ENCODE assay signal across 1 cellular context in the genomic region with DNA sequence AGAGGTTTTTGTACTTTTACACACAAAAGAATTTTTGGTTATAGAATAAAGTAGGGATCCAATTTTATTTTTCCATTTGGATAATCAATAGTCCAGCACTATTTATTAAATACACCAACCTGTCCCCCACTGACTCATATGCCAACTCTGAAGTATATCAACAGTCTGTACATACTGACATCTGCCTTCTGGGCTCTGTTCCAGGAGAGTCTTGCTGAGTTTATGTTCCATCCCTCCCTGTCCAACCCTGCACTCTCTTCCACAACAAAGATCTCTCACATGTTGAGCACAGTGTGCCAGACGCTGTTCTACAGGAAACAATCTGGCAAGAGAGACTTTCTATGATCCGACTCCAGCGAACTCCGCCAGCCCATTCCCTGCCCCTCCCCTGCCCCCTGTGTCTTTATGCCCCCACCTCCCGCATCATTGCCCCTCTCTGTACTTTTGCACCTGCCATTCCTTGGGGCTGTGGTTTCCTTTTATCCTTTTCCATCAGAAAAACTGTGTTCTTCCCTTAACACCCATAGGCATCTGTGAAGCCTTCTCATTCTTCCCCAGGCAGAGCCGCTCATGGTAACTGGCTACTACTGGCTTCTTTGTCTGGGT.
TF ChIP-seq lines count a peak whose summit lies in the region.

No MANE protein-coding gene starts in this region.

TF ChIP-seq in HepG2, 621 proteins besides CTCF, POLR2A, EP300 and RAD21:
- TF ChIP-seq TCF7 (IDR thresholded peaks at IDR 0.05; ENCODE audit: low read depth): no peak
- no peak for TF ChIP-seq ATF1 (CRISPR knock-in tag; IDR thresholded peaks at IDR 0.05)
- no peak for TF ChIP-seq ZNF460 (CRISPR knock-in tag; IDR thresholded peaks at IDR 0.05; ENCODE audit: borderline replicate concordance)
- TF ChIP-seq MAFF (IDR thresholded peaks at IDR 0.05; ENCODE audit: low read depth, low read length): no peak
- TF ChIP-seq JUNB (CRISPR knock-in tag; IDR thresholded peaks at IDR 0.05; ENCODE audit: borderline replicate concordance): no peak
- no peak for TF ChIP-seq MZF1 (CRISPR knock-in tag; IDR thresholded peaks at IDR 0.05; ENCODE audit: borderline replicate concordance)
- TF ChIP-seq, protein P1, sequence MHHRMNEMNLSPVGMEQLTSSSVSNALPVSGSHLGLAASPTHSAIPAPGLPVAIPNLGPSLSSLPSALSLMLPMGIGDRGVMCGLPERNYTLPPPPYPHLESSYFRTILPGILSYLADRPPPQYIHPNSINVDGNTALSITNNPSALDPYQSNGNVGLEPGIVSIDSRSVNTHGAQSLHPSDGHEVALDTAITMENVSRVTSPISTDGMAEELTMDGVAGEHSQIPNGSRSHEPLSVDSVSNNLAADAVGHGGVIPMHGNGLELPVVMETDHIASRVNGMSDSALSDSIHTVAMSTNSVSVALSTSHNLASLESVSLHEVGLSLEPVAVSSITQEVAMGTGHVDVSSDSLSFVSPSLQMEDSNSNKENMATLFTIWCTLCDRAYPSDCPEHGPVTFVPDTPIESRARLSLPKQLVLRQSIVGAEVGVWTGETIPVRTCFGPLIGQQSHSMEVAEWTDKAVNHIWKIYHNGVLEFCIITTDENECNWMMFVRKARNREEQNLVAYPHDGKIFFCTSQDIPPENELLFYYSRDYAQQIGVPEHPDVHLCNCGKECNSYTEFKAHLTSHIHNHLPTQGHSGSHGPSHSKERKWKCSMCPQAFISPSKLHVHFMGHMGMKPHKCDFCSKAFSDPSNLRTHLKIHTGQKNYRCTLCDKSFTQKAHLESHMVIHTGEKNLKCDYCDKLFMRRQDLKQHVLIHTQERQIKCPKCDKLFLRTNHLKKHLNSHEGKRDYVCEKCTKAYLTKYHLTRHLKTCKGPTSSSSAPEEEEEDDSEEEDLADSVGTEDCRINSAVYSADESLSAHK (CRISPR knock-in tag; IDR thresholded peaks at IDR 0.05; ENCODE audit: borderline replicate concordance): no peak
- TF ChIP-seq PHF5A (CRISPR knock-in tag; IDR thresholded peaks at IDR 0.05; ENCODE audit: low read depth, unreplicated experiment): no peak
- TF ChIP-seq, protein P2, sequence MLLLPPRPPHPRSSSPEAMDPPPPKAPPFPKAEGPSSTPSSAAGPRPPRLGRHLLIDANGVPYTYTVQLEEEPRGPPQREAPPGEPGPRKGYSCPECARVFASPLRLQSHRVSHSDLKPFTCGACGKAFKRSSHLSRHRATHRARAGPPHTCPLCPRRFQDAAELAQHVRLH (CRISPR knock-in tag; IDR thresholded peaks at IDR 0.05; ENCODE audit: borderline replicate concordance, low read depth): no peak
- TF ChIP-seq, protein P3, sequence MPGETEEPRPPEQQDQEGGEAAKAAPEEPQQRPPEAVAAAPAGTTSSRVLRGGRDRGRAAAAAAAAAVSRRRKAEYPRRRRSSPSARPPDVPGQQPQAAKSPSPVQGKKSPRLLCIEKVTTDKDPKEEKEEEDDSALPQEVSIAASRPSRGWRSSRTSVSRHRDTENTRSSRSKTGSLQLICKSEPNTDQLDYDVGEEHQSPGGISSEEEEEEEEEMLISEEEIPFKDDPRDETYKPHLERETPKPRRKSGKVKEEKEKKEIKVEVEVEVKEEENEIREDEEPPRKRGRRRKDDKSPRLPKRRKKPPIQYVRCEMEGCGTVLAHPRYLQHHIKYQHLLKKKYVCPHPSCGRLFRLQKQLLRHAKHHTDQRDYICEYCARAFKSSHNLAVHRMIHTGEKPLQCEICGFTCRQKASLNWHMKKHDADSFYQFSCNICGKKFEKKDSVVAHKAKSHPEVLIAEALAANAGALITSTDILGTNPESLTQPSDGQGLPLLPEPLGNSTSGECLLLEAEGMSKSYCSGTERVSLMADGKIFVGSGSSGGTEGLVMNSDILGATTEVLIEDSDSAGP (CRISPR knock-in tag; IDR thresholded peaks at IDR 0.05; ENCODE audit: borderline replicate concordance): no peak
- TF ChIP-seq, protein P4, sequence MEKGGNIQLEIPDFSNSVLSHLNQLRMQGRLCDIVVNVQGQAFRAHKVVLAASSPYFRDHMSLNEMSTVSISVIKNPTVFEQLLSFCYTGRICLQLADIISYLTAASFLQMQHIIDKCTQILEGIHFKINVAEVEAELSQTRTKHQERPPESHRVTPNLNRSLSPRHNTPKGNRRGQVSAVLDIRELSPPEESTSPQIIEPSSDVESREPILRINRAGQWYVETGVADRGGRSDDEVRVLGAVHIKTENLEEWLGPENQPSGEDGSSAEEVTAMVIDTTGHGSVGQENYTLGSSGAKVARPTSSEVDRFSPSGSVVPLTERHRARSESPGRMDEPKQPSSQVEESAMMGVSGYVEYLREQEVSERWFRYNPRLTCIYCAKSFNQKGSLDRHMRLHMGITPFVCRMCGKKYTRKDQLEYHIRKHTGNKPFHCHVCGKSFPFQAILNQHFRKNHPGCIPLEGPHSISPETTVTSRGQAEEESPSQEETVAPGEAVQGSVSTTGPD (CRISPR knock-in tag; IDR thresholded peaks at IDR 0.05): no peak
